8 cellular contexts compared by ENCODE assay signal in the genomic region with DNA sequence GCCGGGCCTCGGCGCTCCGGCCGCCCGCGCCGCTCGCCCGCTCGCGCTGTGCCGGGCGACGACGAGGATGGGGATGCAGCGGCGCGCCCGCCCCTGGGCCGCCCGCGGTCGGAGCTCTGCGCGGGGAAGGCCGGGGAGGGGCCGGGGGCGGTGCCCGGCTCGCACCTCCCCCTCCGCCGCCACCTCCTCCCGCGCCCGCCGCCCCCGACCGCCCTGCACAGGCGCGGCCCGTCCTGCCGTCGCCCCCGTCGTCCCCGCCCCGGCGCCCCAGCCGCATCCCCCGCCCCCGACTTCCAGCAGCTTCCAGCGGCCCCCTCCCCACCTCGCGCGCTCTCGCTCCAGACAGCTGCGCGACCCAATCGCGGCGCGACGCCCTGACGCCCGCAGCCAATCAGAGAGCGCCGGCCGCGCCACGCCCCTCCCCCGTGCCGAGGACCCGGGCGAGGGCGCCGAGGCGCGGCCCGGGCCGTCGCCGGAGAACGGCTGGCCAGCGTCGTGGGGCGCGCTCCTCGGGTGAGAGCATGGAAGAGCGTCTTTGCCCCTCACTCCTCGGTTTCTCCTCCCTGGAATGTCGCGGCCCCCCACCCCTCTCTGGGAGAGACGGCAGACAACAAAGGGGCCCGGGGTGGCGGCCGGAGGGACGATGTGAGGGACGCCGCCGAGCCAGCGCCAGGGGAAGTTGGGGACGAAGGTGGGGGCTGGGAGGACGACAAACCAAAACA. TPM values are rescaled to one million over a fixed set of nuclear protein-coding genes. Genes with fewer than 3 reads are reported as not detected.
DNase-seq lines count a peak whose midpoint lies in the region; ATAC-seq and TF ChIP-seq lines count a peak whose summit lies in the region.

A gene with protein sequence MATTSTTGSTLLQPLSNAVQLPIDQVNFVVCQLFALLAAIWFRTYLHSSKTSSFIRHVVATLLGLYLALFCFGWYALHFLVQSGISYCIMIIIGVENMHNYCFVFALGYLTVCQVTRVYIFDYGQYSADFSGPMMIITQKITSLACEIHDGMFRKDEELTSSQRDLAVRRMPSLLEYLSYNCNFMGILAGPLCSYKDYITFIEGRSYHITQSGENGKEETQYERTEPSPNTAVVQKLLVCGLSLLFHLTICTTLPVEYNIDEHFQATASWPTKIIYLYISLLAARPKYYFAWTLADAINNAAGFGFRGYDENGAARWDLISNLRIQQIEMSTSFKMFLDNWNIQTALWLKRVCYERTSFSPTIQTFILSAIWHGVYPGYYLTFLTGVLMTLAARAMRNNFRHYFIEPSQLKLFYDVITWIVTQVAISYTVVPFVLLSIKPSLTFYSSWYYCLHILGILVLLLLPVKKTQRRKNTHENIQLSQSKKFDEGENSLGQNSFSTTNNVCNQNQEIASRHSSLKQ (minus strand): TSS at position 69 of the 722 bp plus-strand sequence. CDS start 70 bp downstream, outside the sequence.

- H3K4me3 ChIP-seq in A673 (ENCODE audit: low read depth, low read length, poor library complexity, severe bottlenecking), result peak within 1 kb of the TSS; percentile 72
- H3K4me3 ChIP-seq in kidney epithelial cell (ENCODE audit: low read depth, low read length), result peak within 1 kb of the TSS; percentile 56

- BruUV-seq in A673 (replicated peaks; lab: Mats Ljungman, UMichigan), result no TSS peak

- ATAC-seq in GM18867 (IDR thresholded peaks at IDR 0.05; ENCODE audit: unreplicated experiment), result peak; percentile 94
- ATAC-seq in HG03097 (IDR thresholded peaks at IDR 0.05; ENCODE audit: low FRiP score, unreplicated experiment), result peak; percentile 82

- CTCF ChIA-PET in A673 (lab: Charles Lee), result interaction anchor here (0.6 kb wide), 2 partner anchors 102 to 1083 kb away, joined by 3 to 4 read pairs; no protein-coding TSS in a partner anchor

- POLR2A ChIA-PET in A673 (lab: Charles Lee; ENCODE audit: low non-redundant PET), result interaction anchor here (0.6 to 0.7 kb wide), 2 partner anchors 164 to 1481 kb away, joined by 3 to 4 read pairs; no protein-coding TSS in a partner anchor

- intact Hi-C loops in A673 (cut with micrococcal nuclease; ENCODE audit: unreplicated experiment), result no loop called here

- H3K36me3 ChIP-seq in A673 (ENCODE audit: insufficient read depth, low read length, poor library complexity, severe bottlenecking), result no peaks in the 10 kb centered on the region
- H3K36me3 ChIP-seq in kidney epithelial cell (ENCODE audit: control insufficient read depth, insufficient read depth, low read length), result no peaks in the 10 kb centered on the region

- peak within 1 kb of the TSS; percentile 93 for H3K27ac ChIP-seq in A673 (ENCODE audit: low read depth, low read length, poor library complexity, severe bottlenecking)

- H3K27me3 ChIP-seq in A673 (replicated peaks; ENCODE audit: insufficient read depth, low read depth, low read length, poor library complexity) (no peaks in the 10 kb centered on the region), kidney epithelial cell (ENCODE audit: control insufficient read depth, insufficient read depth, low read length) (no peaks in the 10 kb centered on the region)

- no peak for TF ChIP-seq CTCF in A673 (conservative IDR thresholded peaks at IDR 0.05; ENCODE audit: low read depth, low read length)
- no peak for TF ChIP-seq CTCF in kidney epithelial cell (IDR thresholded peaks at IDR 0.05; ENCODE audit: insufficient read depth, low read length, poor library complexity, severe bottlenecking)

- H3K9me3 ChIP-seq in A673 (ENCODE audit: low read depth, low read length, poor library complexity, severe bottlenecking), result no peaks in the 10 kb centered on the region

- peaks cover 26% of the 10 kb centered on the region for H3K4me1 ChIP-seq in A673 (ENCODE audit: insufficient read depth, low read length, poor library complexity, severe bottlenecking)

- peak; percentile 96 for DNase-seq in A673 (ENCODE audit: low spot score)
- peak; percentile 97 for DNase-seq in NCI-H2227 (lab: John Stamatoyannopoulos, UW; ENCODE audit: unreplicated experiment)
- peak; percentile 59 for DNase-seq in activated CD4-positive, alpha-beta T cell treated with anti-CD3 and anti-CD28 coated beads for 1 hour
- DNase-seq in cerebellum (ENCODE audit: low spot score), result peak; percentile 93
- peak; percentile 48 for DNase-seq in kidney epithelial cell (ENCODE audit: low read depth)
- DNase-seq in stimulated activated CD4-positive, alpha-beta T cell treated with anti-CD3 and anti-CD28 coated beads, Interleukin-12 subunit alpha, Interleukin-12 subunit beta, amount 100 ng/mL, for 48 hours (ENCODE audit: low read depth in 2 of 3, low spot score in 1 of 3), result peak; percentile 50 to 73 (median 55)

RNA-seq across cellular contexts. Expression of the gene that starts here (rescaled TPM):
- total RNA-seq in A673 (2021), result 61.6 and 65.1 TPM in 2 replicates
- total RNA-seq in cerebellum, result 129 TPM
- 32.2 and 32.7 TPM in 2 replicates for total RNA-seq in kidney epithelial cell

Comparison
In these comparisons a context has a peak if more than half of its experiments do, and no peak if none do; other contexts are left out.
1. Peak in every context shown above with its lines: DNase-seq, ATAC-seq, H3K4me3 ChIP-seq and H3K27ac ChIP-seq.